Comparison of ENCODE assay signal across 31 cellular contexts in the genomic region with DNA sequence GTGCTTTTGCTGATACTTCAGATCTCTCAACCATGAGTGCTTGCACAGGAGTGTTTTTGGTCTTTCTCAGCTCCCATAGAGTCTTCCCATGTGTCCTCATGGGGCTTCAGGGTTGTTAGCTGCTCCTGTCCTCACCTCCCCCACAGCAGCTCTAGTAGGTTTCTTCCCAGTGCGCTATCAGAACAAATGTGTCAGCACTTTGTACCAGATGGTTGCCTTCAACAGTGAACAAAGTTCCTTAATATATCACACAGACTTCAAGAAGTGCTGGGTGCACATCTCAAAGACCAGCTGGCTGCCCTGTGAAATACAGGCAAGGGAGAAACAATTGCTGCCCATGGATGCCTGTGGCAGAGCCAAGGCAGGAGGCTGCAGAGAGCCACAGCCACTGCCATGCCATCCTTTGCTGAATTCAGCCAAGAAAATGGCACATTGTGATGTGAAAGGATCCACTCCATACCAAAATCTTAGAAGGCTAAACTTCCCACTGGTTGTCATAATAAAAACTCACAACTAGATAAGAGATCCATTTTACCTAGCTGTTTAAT.
"Had no signal": no experiment of that assay in that cellular context is flagged by ENCODE, and none has a peak within 500 bp of the region (broad histone marks: within the 10 kb centered on the region; RNA-seq: fewer than 3 reads in every experiment).

No MANE protein-coding gene starts in this region.

- H3K27me3 ChIP-seq: ascending aorta, breast epithelium, cardiac muscle cell, colonic mucosa, dorsolateral prefrontal cortex, esophagus squamous epithelium, gastroesophageal sphincter had no signal

- ATAC-seq: activated CD4-positive, alpha-beta T cell treated with anti-CD3 and anti-CD28 coated beads for 36 hours; activated naive CD4-positive, alpha-beta T cell treated with anti-CD3 and anti-CD28 coated beads, Interleukin-2, amount 50 U/mL, for 72 hours; activated T-cell treated with anti-CD3 and anti-CD28 coated beads, Interleukin-2, amount 50 U/mL, for 72 hours; effector memory CD8-positive, alpha-beta T cell; gastroesophageal sphincter had no signal

- H3K9me3 Mint-ChIP-seq: activated CD4-positive, alpha-beta T cell treated with anti-CD3 and anti-CD28 coated beads, Interleukin-2, amount 10 ng/mL, durations not matched to agents 24 days and 14 days; activated naive CD4-positive, alpha-beta T cell treated with anti-CD3 and anti-CD28 coated beads, Interleukin-2, amount 10 ng/mL, durations not matched to agents 7 days and 5 days had no signal

- H3K27me3 Mint-ChIP-seq: activated CD4-positive, alpha-beta memory T cell treated with anti-CD3 and anti-CD28 coated beads, Interleukin-2, amount 10 ng/mL, durations not matched to agents 7 days and 5 days; activated CD4-positive, alpha-beta T cell treated with anti-CD3 and anti-CD28 coated beads for 36 hours; activated CD4-positive, alpha-beta T cell treated with anti-CD3 and anti-CD28 coated beads, Interleukin-2, amount 10 ng/mL, durations not matched to agents 24 days and 14 days; activated naive CD4-positive, alpha-beta T cell treated with anti-CD3 and anti-CD28 coated beads, Interleukin-2, amount 10 ng/mL, durations not matched to agents 7 days and 5 days; activated naive CD8-positive, alpha-beta T cell treated with anti-CD3 and anti-CD28 coated beads, Interleukin-2, amount 10 ng/mL, durations not matched to agents 7 days and 5 days; activated T-cell treated with anti-CD3 and anti-CD28 coated beads, Interleukin-2, amount 50 U/mL, for 24 hours; brain; dendritic cell treated with granulocyte-macrophage colony-stimulating factor and Interleukin-4, amounts not matched to agents 40 ng/mL and 50 ng/mL, for 4 days; effector memory CD8-positive, alpha-beta T cell had no signal

- H3K4me3 Mint-ChIP-seq: activated CD4-positive, alpha-beta memory T cell treated with anti-CD3 and anti-CD28 coated beads, Interleukin-2, amount 10 ng/mL, durations not matched to agents 7 days and 5 days; activated CD4-positive, alpha-beta T cell treated with anti-CD3 and anti-CD28 coated beads for 36 hours; activated CD4-positive, alpha-beta T cell treated with anti-CD3 and anti-CD28 coated beads, Interleukin-2, amount 10 ng/mL, durations not matched to agents 24 days and 14 days; activated naive CD4-positive, alpha-beta T cell treated with anti-CD3 and anti-CD28 coated beads, Interleukin-2, amount 10 ng/mL, durations not matched to agents 7 days and 5 days; activated naive CD8-positive, alpha-beta T cell treated with anti-CD3 and anti-CD28 coated beads, Interleukin-2, amount 10 ng/mL, durations not matched to agents 7 days and 5 days; activated T-cell treated with anti-CD3 and anti-CD28 coated beads, Interleukin-2, amount 50 U/mL, for 24 hours; activated T-cell treated with anti-CD3 and anti-CD28 coated beads, Interleukin-2, amount 50 U/mL, for 72 hours; brain; dendritic cell treated with granulocyte-macrophage colony-stimulating factor and Interleukin-4, amounts not matched to agents 40 ng/mL and 50 ng/mL, for 4 days; effector memory CD8-positive, alpha-beta T cell had no signal

- H3K27ac Mint-ChIP-seq: activated CD4-positive, alpha-beta memory T cell treated with anti-CD3 and anti-CD28 coated beads, Interleukin-2, amount 10 ng/mL, durations not matched to agents 7 days and 5 days; activated CD4-positive, alpha-beta T cell treated with anti-CD3 and anti-CD28 coated beads for 36 hours; activated CD4-positive, alpha-beta T cell treated with anti-CD3 and anti-CD28 coated beads, Interleukin-2, amount 10 ng/mL, durations not matched to agents 24 days and 14 days; activated naive CD4-positive, alpha-beta T cell treated with anti-CD3 and anti-CD28 coated beads, Interleukin-2, amount 10 ng/mL, durations not matched to agents 7 days and 5 days; activated naive CD4-positive, alpha-beta T cell treated with anti-CD3 and anti-CD28 coated beads, Interleukin-2, amount 50 U/mL, for 72 hours; activated naive CD8-positive, alpha-beta T cell treated with anti-CD3 and anti-CD28 coated beads, Interleukin-2, amount 10 ng/mL, durations not matched to agents 7 days and 5 days; activated T-cell treated with anti-CD3 and anti-CD28 coated beads, Interleukin-2, amount 50 U/mL, for 24 hours; activated T-cell treated with anti-CD3 and anti-CD28 coated beads, Interleukin-2, amount 50 U/mL, for 72 hours; brain; dendritic cell treated with granulocyte-macrophage colony-stimulating factor and Interleukin-4, amounts not matched to agents 40 ng/mL and 50 ng/mL, for 4 days; effector memory CD8-positive, alpha-beta T cell had no signal

- H3K36me3 ChIP-seq: ascending aorta, breast epithelium, cardiac muscle cell, colonic mucosa, esophagus squamous epithelium, gastroesophageal sphincter had no signal

- H3K9me3 ChIP-seq: ascending aorta, breast epithelium, colonic mucosa had no signal

- H3K27ac ChIP-seq: ascending aorta, breast epithelium, cardiac muscle cell, colonic mucosa, dorsolateral prefrontal cortex, epithelial cell of prostate, esophagus squamous epithelium, gastroesophageal sphincter had no signal

- H3K4me1 ChIP-seq: ascending aorta, breast epithelium, colonic mucosa, esophagus squamous epithelium, gastroesophageal sphincter had no signal

- DNase-seq: activated CD4-positive, alpha-beta memory T cell treated with anti-CD3 and anti-CD28 coated beads, Interleukin-2, amount 10 ng/mL, durations not matched to agents 7 days and 5 days; activated CD4-positive, alpha-beta T cell treated with anti-CD3 and anti-CD28 coated beads for 36 hours; activated CD4-positive, alpha-beta T cell treated with anti-CD3 and anti-CD28 coated beads, Interleukin-2, amount 10 ng/mL, durations not matched to agents 24 days and 14 days; activated CD4-positive, alpha-beta T cell treated with anti-CD3 and anti-CD28 coated beads, Interleukin-2, amount 50 U/mL, for 4 hours; activated CD4-positive, CD25-positive, alpha-beta regulatory T cell; activated CD4-positive, CD25-positive, alpha-beta regulatory T cell treated with anti-CD3 and anti-CD28 coated beads, Interleukin-2, amount 50 U/mL, for 72 hours; activated CD8-positive, alpha-beta memory T cell treated with anti-CD3 and anti-CD28 coated beads, Interleukin-2, amount 50 U/mL, for 48 hours; activated gamma-delta T cell; activated naive CD4-positive, alpha-beta T cell; activated naive CD4-positive, alpha-beta T cell treated with anti-CD3 and anti-CD28 coated beads, Interleukin-2, amount 10 ng/mL, durations not matched to agents 7 days and 5 days; activated naive CD8-positive, alpha-beta T cell treated with anti-CD3 and anti-CD28 coated beads, Interleukin-2, amount 10 ng/mL, durations not matched to agents 7 days and 5 days; activated T-cell treated with anti-CD3 and anti-CD28 coated beads for 4 hours; activated T-cell treated with anti-CD3 and anti-CD28 coated beads, Interleukin-2, amount 50 U/mL, for 24 hours; activated T-cell treated with anti-CD3 and anti-CD28 coated beads, Interleukin-2, amount 50 U/mL, for 72 hours; central memory CD4-positive, alpha-beta T cell; cerebellar nuclear complex; colonic mucosa; dorsolateral prefrontal cortex; effector CD4-positive, alpha-beta T cell; effector memory CD8-positive, alpha-beta T cell; esophagus squamous epithelium; foreskin melanocyte; T-helper 2 cell had no signal

- H3K36me3 Mint-ChIP-seq: activated naive CD4-positive, alpha-beta T cell treated with anti-CD3 and anti-CD28 coated beads, Interleukin-2, amount 10 ng/mL, durations not matched to agents 7 days and 5 days; activated naive CD4-positive, alpha-beta T cell treated with anti-CD3 and anti-CD28 coated beads, Interleukin-2, amount 50 U/mL, for 72 hours; activated naive CD8-positive, alpha-beta T cell treated with anti-CD3 and anti-CD28 coated beads, Interleukin-2, amount 10 ng/mL, durations not matched to agents 7 days and 5 days; brain had no signal

- H3K4me1 Mint-ChIP-seq: activated CD4-positive, alpha-beta memory T cell treated with anti-CD3 and anti-CD28 coated beads, Interleukin-2, amount 10 ng/mL, durations not matched to agents 7 days and 5 days; activated CD4-positive, alpha-beta T cell treated with anti-CD3 and anti-CD28 coated beads for 36 hours; activated CD4-positive, alpha-beta T cell treated with anti-CD3 and anti-CD28 coated beads, Interleukin-2, amount 10 ng/mL, durations not matched to agents 24 days and 14 days; activated naive CD4-positive, alpha-beta T cell treated with anti-CD3 and anti-CD28 coated beads, Interleukin-2, amount 10 ng/mL, durations not matched to agents 7 days and 5 days; activated naive CD8-positive, alpha-beta T cell treated with anti-CD3 and anti-CD28 coated beads, Interleukin-2, amount 10 ng/mL, durations not matched to agents 7 days and 5 days had no signal

- H3K4me3 ChIP-seq: ascending aorta, breast epithelium, cardiac muscle cell, colonic mucosa, dorsolateral prefrontal cortex, esophagus squamous epithelium, gastroesophageal sphincter had no signal
